In the genomic region with DNA sequence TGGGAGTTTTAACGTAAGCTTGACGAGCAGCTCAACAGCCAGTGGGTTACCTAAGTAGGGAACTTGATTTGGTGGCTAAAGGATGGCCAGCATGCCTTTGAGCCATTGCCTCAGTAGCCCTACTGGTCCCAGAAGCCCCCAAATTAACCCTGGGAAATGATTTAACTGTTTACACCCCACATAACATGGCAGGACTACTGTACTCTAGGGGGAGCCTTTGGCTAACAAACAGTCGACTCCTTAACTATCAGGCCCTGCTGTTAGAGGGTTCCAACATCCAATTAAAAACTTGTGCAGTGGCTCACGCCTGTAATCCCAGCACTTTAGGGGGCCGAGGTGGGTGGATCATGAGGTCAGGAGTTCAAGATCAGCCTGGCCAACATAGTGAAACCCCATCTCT, we compare ENCODE assay signal across 3 cellular contexts.
TF ChIP-seq lines count a peak whose summit lies in the region.

No MANE protein-coding gene starts in this region.

TF ChIP-seq in SK-N-SH, 30 proteins besides CTCF, POLR2A, EP300 and RAD21:
- TF ChIP-seq ELF1 (IDR thresholded peaks at IDR 0.05) (no peak), RFX5 (IDR thresholded peaks at IDR 0.05; ENCODE audit: low read length) (no peak), FOSL2 (IDR thresholded peaks at IDR 0.05; ENCODE audit: borderline replicate concordance, low read depth) (no peak), FOXM1 (IDR thresholded peaks at IDR 0.05; ENCODE audit: low read depth) (no peak), GATA2 (CRISPR knock-in tag; IDR thresholded peaks at IDR 0.05) (no peak), POLR2AphosphoS5 (IDR thresholded peaks at IDR 0.05; ENCODE audit: low read depth, low read length) (no peak), RCOR1 (IDR thresholded peaks at IDR 0.05; ENCODE audit: low read length) (no peak), NRF1 (IDR thresholded peaks at IDR 0.05; ENCODE audit: low read depth, low read length) (no peak), GABPA (IDR thresholded peaks at IDR 0.05; ENCODE audit: low read depth) (no peak), MEF2A (IDR thresholded peaks at IDR 0.05; ENCODE audit: borderline replicate concordance, low read depth) (no peak), SIN3A (IDR thresholded peaks at IDR 0.05; ENCODE audit: borderline replicate concordance, low read depth, low read length) (no peak)
- TF ChIP-seq, protein P1, sequence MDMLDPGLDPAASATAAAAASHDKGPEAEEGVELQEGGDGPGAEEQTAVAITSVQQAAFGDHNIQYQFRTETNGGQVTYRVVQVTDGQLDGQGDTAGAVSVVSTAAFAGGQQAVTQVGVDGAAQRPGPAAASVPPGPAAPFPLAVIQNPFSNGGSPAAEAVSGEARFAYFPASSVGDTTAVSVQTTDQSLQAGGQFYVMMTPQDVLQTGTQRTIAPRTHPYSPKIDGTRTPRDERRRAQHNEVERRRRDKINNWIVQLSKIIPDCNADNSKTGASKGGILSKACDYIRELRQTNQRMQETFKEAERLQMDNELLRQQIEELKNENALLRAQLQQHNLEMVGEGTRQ (IDR thresholded peaks at IDR 0.05; ENCODE audit: borderline replicate concordance, low read depth, low read length), result no peak

TF ChIP-seq in SK-N-SH treated with all-trans-retinoic acid at 6 μM for 48 hours, 23 proteins besides CTCF, POLR2A, EP300 and RAD21:
- TF ChIP-seq ISL1 (CRISPR knock-in tag; IDR thresholded peaks at IDR 0.05) (no peak), ESRRG (CRISPR knock-in tag; IDR thresholded peaks at IDR 0.05) (no peak), SNAI2 (CRISPR knock-in tag; IDR thresholded peaks at IDR 0.05) (no peak), ZFP30 (CRISPR knock-in tag; IDR thresholded peaks at IDR 0.05) (no peak), OSR1 (CRISPR knock-in tag; IDR thresholded peaks at IDR 0.05) (no peak), ZFP3 (CRISPR knock-in tag; IDR thresholded peaks at IDR 0.05) (no peak), ZNF70 (CRISPR knock-in tag; IDR thresholded peaks at IDR 0.05) (no peak), GLIS3 (CRISPR knock-in tag; IDR thresholded peaks at IDR 0.05) (no peak), BACH2 (CRISPR knock-in tag; IDR thresholded peaks at IDR 0.05; ENCODE audit: borderline replicate concordance) (no peak), ZNF565 (CRISPR knock-in tag; conservative IDR thresholded peaks at IDR 0.05; ENCODE audit: low read depth) (no peak), ZNF8 (CRISPR knock-in tag; IDR thresholded peaks at IDR 0.05) (no peak)
- TF ChIP-seq, protein P2, sequence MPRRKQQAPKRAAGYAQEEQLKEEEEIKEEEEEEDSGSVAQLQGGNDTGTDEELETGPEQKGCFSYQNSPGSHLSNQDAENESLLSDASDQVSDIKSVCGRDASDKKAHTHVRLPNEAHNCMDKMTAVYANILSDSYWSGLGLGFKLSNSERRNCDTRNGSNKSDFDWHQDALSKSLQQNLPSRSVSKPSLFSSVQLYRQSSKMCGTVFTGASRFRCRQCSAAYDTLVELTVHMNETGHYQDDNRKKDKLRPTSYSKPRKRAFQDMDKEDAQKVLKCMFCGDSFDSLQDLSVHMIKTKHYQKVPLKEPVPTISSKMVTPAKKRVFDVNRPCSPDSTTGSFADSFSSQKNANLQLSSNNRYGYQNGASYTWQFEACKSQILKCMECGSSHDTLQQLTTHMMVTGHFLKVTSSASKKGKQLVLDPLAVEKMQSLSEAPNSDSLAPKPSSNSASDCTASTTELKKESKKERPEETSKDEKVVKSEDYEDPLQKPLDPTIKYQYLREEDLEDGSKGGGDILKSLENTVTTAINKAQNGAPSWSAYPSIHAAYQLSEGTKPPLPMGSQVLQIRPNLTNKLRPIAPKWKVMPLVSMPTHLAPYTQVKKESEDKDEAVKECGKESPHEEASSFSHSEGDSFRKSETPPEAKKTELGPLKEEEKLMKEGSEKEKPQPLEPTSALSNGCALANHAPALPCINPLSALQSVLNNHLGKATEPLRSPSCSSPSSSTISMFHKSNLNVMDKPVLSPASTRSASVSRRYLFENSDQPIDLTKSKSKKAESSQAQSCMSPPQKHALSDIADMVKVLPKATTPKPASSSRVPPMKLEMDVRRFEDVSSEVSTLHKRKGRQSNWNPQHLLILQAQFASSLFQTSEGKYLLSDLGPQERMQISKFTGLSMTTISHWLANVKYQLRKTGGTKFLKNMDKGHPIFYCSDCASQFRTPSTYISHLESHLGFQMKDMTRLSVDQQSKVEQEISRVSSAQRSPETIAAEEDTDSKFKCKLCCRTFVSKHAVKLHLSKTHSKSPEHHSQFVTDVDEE (CRISPR knock-in tag; IDR thresholded peaks at IDR 0.05), result no peak
- TF ChIP-seq, protein P3, sequence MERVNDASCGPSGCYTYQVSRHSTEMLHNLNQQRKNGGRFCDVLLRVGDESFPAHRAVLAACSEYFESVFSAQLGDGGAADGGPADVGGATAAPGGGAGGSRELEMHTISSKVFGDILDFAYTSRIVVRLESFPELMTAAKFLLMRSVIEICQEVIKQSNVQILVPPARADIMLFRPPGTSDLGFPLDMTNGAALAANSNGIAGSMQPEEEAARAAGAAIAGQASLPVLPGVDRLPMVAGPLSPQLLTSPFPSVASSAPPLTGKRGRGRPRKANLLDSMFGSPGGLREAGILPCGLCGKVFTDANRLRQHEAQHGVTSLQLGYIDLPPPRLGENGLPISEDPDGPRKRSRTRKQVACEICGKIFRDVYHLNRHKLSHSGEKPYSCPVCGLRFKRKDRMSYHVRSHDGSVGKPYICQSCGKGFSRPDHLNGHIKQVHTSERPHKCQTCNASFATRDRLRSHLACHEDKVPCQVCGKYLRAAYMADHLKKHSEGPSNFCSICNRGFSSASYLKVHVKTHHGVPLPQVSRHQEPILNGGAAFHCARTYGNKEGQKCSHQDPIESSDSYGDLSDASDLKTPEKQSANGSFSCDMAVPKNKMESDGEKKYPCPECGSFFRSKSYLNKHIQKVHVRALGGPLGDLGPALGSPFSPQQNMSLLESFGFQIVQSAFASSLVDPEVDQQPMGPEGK (CRISPR knock-in tag; IDR thresholded peaks at IDR 0.05; ENCODE audit: borderline replicate concordance), result no peak

TF ChIP-seq in GM12878, 131 proteins besides CTCF, POLR2A, EP300 and RAD21:
- TF ChIP-seq CREB1 (IDR thresholded peaks at IDR 0.05; ENCODE audit: low read depth), result no peak
- TF ChIP-seq ZNF622 (IDR thresholded peaks at IDR 0.05), result no peak
- TF ChIP-seq SRF (IDR thresholded peaks at IDR 0.05; ENCODE audit: low read depth in 2 of 2, low read length in 2 of 2), result no peak
- TF ChIP-seq MTA2 (IDR thresholded peaks at IDR 0.05; ENCODE audit: low read depth), result no peak
- TF ChIP-seq, protein P4, sequence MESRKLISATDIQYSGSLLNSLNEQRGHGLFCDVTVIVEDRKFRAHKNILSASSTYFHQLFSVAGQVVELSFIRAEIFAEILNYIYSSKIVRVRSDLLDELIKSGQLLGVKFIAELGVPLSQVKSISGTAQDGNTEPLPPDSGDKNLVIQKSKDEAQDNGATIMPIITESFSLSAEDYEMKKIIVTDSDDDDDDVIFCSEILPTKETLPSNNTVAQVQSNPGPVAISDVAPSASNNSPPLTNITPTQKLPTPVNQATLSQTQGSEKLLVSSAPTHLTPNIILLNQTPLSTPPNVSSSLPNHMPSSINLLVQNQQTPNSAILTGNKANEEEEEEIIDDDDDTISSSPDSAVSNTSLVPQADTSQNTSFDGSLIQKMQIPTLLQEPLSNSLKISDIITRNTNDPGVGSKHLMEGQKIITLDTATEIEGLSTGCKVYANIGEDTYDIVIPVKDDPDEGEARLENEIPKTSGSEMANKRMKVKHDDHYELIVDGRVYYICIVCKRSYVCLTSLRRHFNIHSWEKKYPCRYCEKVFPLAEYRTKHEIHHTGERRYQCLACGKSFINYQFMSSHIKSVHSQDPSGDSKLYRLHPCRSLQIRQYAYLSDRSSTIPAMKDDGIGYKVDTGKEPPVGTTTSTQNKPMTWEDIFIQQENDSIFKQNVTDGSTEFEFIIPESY (IDR thresholded peaks at IDR 0.05), result no peak
- TF ChIP-seq KDM1A (IDR thresholded peaks at IDR 0.05; ENCODE audit: borderline replicate concordance), result no peak
- TF ChIP-seq FOXK2 (IDR thresholded peaks at IDR 0.05), result no peak
- TF ChIP-seq BHLHE40 (IDR thresholded peaks at IDR 0.05; ENCODE audit: borderline replicate concordance in 1 of 2, low read depth in 2 of 2, low read length in 1 of 2), result no peak
- no peak for TF ChIP-seq SIX5 (IDR thresholded peaks at IDR 0.05; ENCODE audit: low read depth, low read length, severe bottlenecking)
- no peak for TF ChIP-seq HCFC1 (IDR thresholded peaks at IDR 0.05; ENCODE audit: low read length)
- TF ChIP-seq, protein P5, sequence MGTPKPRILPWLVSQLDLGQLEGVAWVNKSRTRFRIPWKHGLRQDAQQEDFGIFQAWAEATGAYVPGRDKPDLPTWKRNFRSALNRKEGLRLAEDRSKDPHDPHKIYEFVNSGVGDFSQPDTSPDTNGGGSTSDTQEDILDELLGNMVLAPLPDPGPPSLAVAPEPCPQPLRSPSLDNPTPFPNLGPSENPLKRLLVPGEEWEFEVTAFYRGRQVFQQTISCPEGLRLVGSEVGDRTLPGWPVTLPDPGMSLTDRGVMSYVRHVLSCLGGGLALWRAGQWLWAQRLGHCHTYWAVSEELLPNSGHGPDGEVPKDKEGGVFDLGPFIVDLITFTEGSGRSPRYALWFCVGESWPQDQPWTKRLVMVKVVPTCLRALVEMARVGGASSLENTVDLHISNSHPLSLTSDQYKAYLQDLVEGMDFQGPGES (IDR thresholded peaks at IDR 0.05), result no peak
- no peak for TF ChIP-seq EZH2 (IDR thresholded peaks at IDR 0.05; ENCODE audit: borderline replicate concordance, control insufficient read depth, low read depth, low read length)
- TF ChIP-seq, protein P6, sequence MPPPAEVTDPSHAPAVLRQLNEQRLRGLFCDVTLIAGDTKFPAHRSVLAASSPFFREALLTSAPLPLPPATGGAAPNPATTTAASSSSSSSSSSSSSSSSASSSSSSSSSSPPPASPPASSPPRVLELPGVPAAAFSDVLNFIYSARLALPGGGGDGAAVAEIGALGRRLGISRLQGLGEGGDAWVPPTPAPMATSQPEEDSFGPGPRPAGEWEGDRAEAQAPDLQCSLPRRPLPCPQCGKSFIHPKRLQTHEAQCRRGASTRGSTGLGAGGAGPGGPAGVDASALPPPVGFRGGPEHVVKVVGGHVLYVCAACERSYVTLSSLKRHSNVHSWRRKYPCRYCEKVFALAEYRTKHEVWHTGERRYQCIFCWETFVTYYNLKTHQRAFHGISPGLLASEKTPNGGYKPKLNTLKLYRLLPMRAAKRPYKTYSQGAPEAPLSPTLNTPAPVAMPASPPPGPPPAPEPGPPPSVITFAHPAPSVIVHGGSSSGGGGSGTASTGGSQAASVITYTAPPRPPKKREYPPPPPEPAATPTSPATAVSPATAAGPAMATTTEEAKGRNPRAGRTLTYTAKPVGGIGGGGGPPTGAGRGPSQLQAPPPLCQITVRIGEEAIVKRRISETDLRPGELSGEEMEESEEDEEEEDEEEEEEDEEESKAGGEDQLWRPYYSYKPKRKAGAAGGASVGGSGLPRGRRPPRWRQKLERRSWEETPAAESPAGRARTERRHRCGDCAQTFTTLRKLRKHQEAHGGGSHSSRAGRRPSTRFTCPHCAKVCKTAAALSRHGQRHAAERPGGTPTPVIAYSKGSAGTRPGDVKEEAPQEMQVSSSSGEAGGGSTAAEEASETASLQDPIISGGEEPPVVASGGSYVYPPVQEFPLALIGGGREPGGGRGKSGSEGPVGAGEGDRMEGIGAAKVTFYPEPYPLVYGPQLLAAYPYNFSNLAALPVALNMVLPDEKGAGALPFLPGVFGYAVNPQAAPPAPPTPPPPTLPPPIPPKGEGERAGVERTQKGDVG (CRISPR knock-in tag; IDR thresholded peaks at IDR 0.05), result no peak
- no peak for TF ChIP-seq MEF2A (IDR thresholded peaks at IDR 0.05; ENCODE audit: insufficient read depth, low read depth, low read length)
- no peak for TF ChIP-seq DPF2 (IDR thresholded peaks at IDR 0.05)
- TF ChIP-seq KAT2A (conservative IDR thresholded peaks at IDR 0.05; ENCODE audit: control insufficient read depth, low read depth, low read length), result no peak
- no peak for TF ChIP-seq TBL1XR1 (IDR thresholded peaks at IDR 0.05; ENCODE audit: low read depth, low read length)
- no peak for TF ChIP-seq TCF12 (IDR thresholded peaks at IDR 0.05; ENCODE audit: low read depth, low read length)
- TF ChIP-seq PAX5 (IDR thresholded peaks at IDR 0.05; ENCODE audit: borderline replicate concordance, low read depth, low read length), result no peak
- TF ChIP-seq, protein P7, sequence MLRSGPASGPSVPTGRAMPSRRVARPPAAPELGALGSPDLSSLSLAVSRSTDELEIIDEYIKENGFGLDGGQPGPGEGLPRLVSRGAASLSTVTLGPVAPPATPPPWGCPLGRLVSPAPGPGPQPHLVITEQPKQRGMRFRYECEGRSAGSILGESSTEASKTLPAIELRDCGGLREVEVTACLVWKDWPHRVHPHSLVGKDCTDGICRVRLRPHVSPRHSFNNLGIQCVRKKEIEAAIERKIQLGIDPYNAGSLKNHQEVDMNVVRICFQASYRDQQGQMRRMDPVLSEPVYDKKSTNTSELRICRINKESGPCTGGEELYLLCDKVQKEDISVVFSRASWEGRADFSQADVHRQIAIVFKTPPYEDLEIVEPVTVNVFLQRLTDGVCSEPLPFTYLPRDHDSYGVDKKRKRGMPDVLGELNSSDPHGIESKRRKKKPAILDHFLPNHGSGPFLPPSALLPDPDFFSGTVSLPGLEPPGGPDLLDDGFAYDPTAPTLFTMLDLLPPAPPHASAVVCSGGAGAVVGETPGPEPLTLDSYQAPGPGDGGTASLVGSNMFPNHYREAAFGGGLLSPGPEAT (IDR thresholded peaks at IDR 0.05; ENCODE audit: low read depth), result no peak
